Comparison of ENCODE assay signal across 20 cellular contexts in the genomic region with DNA sequence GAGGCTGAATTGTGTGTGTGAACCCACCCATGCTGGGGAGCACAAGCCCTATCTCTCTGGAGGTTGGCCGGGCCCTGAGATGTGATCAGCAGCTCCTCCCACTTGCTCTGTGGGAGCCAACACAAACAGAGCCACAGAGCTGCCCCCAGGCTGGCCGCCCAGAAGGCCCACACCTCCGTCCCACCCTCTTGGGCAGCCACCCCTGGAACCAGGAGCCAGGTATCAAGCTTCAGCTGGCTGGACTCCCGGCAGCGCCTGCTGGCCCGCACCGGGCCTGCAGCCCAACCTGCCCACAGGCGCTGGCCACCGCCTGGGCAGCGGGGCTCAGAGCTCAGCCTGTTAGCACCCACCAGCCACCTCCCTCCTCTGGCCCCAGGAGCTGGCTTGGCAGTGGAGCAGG.
"Had no signal": no experiment of that assay in that cellular context is flagged by ENCODE, and none has a peak within 500 bp of the region (broad histone marks: within the 10 kb centered on the region; RNA-seq: fewer than 3 reads in every experiment).

No MANE protein-coding gene starts in this region.

- H3K9me3 ChIP-seq: left ventricle myocardium inferior, neutrophil, pancreas, upper lobe of left lung had no signal

- H3K27me3 ChIP-seq: neutrophil, pancreas, upper lobe of left lung had no signal

- H3K4me3 ChIP-seq: left ventricle myocardium inferior, pancreas, upper lobe of left lung had no signal

- H3K36me3 ChIP-seq: left ventricle myocardium inferior, neutrophil, pancreas, upper lobe of left lung had no signal

- H3K27ac ChIP-seq: epithelial cell of prostate, left ventricle myocardium inferior, neutrophil, pancreas, upper lobe of left lung had no signal

- DNase-seq: activated B cell treated with CpG ODN at 0.5 μM for 24 hours; activated CD4-positive, alpha-beta T cell treated with anti-CD3 and anti-CD28 coated beads for 4 hours; activated CD4-positive, alpha-beta T cell treated with anti-CD3 and anti-CD28 coated beads, Interleukin-2, amount 50 U/mL, for 48 hours; activated effector memory CD4-positive, alpha-beta T cell treated with Interleukin-2 at 50 U/mL for 16 hours; activated naive CD4-positive, alpha-beta T cell treated with anti-CD3 and anti-CD28 coated beads for 36 hours; activated naive CD8-positive, alpha-beta T cell treated with anti-CD3 and anti-CD28 coated beads, Interleukin-2, amount 10 ng/mL, durations not matched to agents 7 days and 5 days; activated T-cell treated with anti-CD3 and anti-CD28 coated beads, Interleukin-2, amount 50 U/mL, for 72 hours; amniotic stem cell; cortex of kidney; kidney; left ventricle myocardium inferior; small intestine; stimulated activated CD4-positive, alpha-beta T cell treated with anti-CD3 and anti-CD28 coated beads, Interleukin-2, amount 100 ng/mL, for 24 hours; T1000 had no signal

- ATAC-seq: activated T-cell treated with anti-CD3 and anti-CD28 coated beads, Interleukin-2, amount 50 U/mL, for 72 hours; sciatic nerve; stimulated activated memory B cell treated with anti-CD40 and anti-IgM and Interleukin-4, amounts not matched to agents 10 μg/mL and 1 μg/mL and 100 μg/mL, for 72 hours had no signal
